8 cellular contexts compared by ENCODE assay signal in the genomic region with DNA sequence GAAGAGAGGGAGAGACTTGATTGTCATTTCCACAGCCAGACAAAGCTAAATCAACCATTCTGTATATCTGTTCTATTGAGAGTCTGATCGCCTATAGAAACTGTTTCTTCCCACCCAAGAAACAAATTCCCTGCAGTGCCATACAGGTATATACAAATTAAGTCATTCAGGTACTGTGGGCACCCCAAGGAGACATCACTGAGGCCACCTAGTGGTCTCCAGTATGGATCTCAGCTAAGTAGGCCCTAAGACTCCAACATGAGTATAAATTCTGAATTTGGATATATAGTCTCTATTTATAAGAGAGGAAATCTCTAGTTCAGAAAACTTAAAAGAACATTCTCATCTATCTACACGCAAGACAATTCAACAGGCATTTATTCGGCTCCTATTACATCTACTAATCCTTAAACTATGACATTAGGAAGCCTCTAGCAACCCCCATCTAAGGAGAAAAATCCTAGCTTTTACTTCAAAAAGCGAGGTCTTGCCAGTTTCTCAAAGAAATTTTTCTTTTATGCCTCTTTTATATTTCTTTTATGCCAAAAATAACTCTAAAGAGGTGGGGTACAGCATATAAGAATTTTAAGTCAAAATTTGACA.
DNase-seq lines count a peak whose midpoint lies in the region; ATAC-seq, FAIRE-seq and TF ChIP-seq lines count a peak whose summit lies in the region.

No MANE protein-coding gene starts in this region.

- H3K79me2 ChIP-seq in OCI-LY3 (ENCODE audit: low read length): no peaks in the 10 kb centered on the region

- H3K4me1 ChIP-seq in OCI-LY3 (ENCODE audit: low read length): peaks cover 12% of the 10 kb centered on the region

- H3K27me3 ChIP-seq in OCI-LY3 (ENCODE audit: low read depth, low read length): no peaks in the 10 kb centered on the region

- peaks cover 27% of the 10 kb centered on the region for H3K36me3 ChIP-seq in OCI-LY3 (replicated peaks; ENCODE audit: low read depth, low read length)

- peaks cover 15% of the 10 kb centered on the region; the same call in 1 of the 2 replicates for H4K20me1 ChIP-seq in OCI-LY3 (ENCODE audit: insufficient read depth, low read length)

- H2AFZ ChIP-seq in OCI-LY3 (ENCODE audit: low read depth, low read length): no peak overlapping the region

- H3K9me3 ChIP-seq in OCI-LY3 (ENCODE audit: insufficient read depth, low read length): no peaks in the 10 kb centered on the region

- H3K27ac ChIP-seq in OCI-LY3 (ENCODE audit: low read length): no peak overlapping the region

- DNase-seq in AG20443 (ENCODE audit: low spot score) (peak; percentile 27), GM12864 (ENCODE audit: low read depth) (no peak), cardiac fibroblast (ENCODE audit: low read depth in 2 of 2) (peak; percentile 61 to 63), myocyte (ENCODE audit: low read depth) (peak; percentile 28), H54 (ENCODE audit: insufficient read length, low spot score) (no peak), NCI-H774 (lab: John Stamatoyannopoulos, UW) (no peak)

- no peak for TF ChIP-seq POLR2A in H54 (IDR thresholded peaks at IDR 0.05; ENCODE audit: low read depth, low read length)

- no peak overlapping the region for H3K9ac ChIP-seq in OCI-LY3 (ENCODE audit: low read length)

- TF ChIP-seq CTCF in GM12864 (IDR thresholded peaks at IDR 0.05; ENCODE audit: low read depth, low read length, missing control alignments): peak; percentile 55
- peak; percentile 83 for TF ChIP-seq CTCF in OCI-LY3 (IDR thresholded peaks at IDR 0.05; ENCODE audit: low read depth, low read length)
- peak; percentile 73 for TF ChIP-seq CTCF in cardiac fibroblast (IDR thresholded peaks at IDR 0.05; ENCODE audit: low read depth, low read length)

- H3K4me2 ChIP-seq in OCI-LY3 (ENCODE audit: low read length): no peak overlapping the region

- FAIRE-seq in H54 (lab: Jason Lieb, UNC): no peak

- H3K4me3 ChIP-seq in GM12864 (ENCODE audit: low read depth, low read length): no peak overlapping the region
- H3K4me3 ChIP-seq in OCI-LY3 (ENCODE audit: low read length): no peak overlapping the region
- H3K4me3 ChIP-seq in cardiac fibroblast (replicated peaks in 1 of 2; ENCODE audit: low read depth in 2 of 2, low read length in 2 of 2): no peak overlapping the region

- no peak for ATAC-seq in GM21526 (IDR thresholded peaks at IDR 0.05; ENCODE audit: low FRiP score, unreplicated experiment)

Comparison
In these comparisons a context has a peak if more than half of its experiments do, and no peak if none do; other contexts are left out.
1. DNase-seq: peak in AG20443 (single experiment), cardiac fibroblast (2 of 2) and myocyte (single experiment); none in GM12864 (single experiment), H54 (single experiment) and NCI-H774 (single experiment).
2. Peak in every context shown above with its lines, with median percentiles within 50 percentile points of each other: CTCF ChIP-seq.